Comparison of ENCODE assay signal across 1 cellular context in genomic region chr20:35284992-35285805, GRCh38.
TF ChIP-seq lines count a peak whose summit lies in the region.

No MANE protein-coding gene starts in this region.

TF ChIP-seq in HepG2, 621 proteins besides CTCF, POLR2A, EP300 and RAD21 (continued from another document and continues in another):
- TF ChIP-seq RNF2 (conservative IDR thresholded peaks at IDR 0.05; ENCODE audit: low read depth) (no peak), CBFB (CRISPR knock-in tag; IDR thresholded peaks at IDR 0.05) (no peak), THRA (CRISPR knock-in tag; IDR thresholded peaks at IDR 0.05; ENCODE audit: borderline replicate concordance) (no peak; the same call in 1 of the 2 replicates), MTF2 (CRISPR knock-in tag; IDR thresholded peaks at IDR 0.05; ENCODE audit: borderline replicate concordance) (no peak), ZFY (CRISPR knock-in tag; IDR thresholded peaks at IDR 0.05) (no peak), RERE (CRISPR knock-in tag; IDR thresholded peaks at IDR 0.05; ENCODE audit: low read depth) (0 out of 2 replicates have a peak, but pooled peaks have one; percentile 17), ZNF776 (CRISPR knock-in tag; IDR thresholded peaks at IDR 0.05) (no peak; the same call in 1 of the 2 replicates), RFXANK (CRISPR knock-in tag; IDR thresholded peaks at IDR 0.05) (no peak), ZNF598 (CRISPR knock-in tag; IDR thresholded peaks at IDR 0.05; ENCODE audit: borderline replicate concordance) (peak; percentile 29), CAMTA2 (CRISPR knock-in tag; IDR thresholded peaks at IDR 0.05; ENCODE audit: borderline replicate concordance) (peak; percentile 94; the same call in 1 of the 2 replicates), YY1 (IDR thresholded peaks at IDR 0.05; ENCODE audit: insufficient read depth, insufficient replicate concordance, low read depth, low read length) (no peak), ZNF275 (CRISPR knock-in tag; IDR thresholded peaks at IDR 0.05; ENCODE audit: borderline replicate concordance) (peak; percentile 61; the same call in 1 of the 2 replicates), ZNF281 (CRISPR knock-in tag; IDR thresholded peaks at IDR 0.05; ENCODE audit: borderline replicate concordance) (no peak), HDAC6 (IDR thresholded peaks at IDR 0.05; ENCODE audit: low read depth, low read length) (no peak), ZNF770 (CRISPR knock-in tag; IDR thresholded peaks at IDR 0.05) (peak; percentile 30; the same call in 1 of the 2 replicates), ZNF7 (CRISPR knock-in tag; IDR thresholded peaks at IDR 0.05) (no peak), FOSL1 (CRISPR knock-in tag; IDR thresholded peaks at IDR 0.05; ENCODE audit: borderline replicate concordance) (no peak), ZNF567 (CRISPR knock-in tag; IDR thresholded peaks at IDR 0.05; ENCODE audit: borderline replicate concordance) (no peak; the same call in 1 of the 2 replicates), MNT (IDR thresholded peaks at IDR 0.05) (no peak), YEATS2 (CRISPR knock-in tag; IDR thresholded peaks at IDR 0.05; ENCODE audit: borderline replicate concordance) (no peak), ZNF264 (CRISPR knock-in tag; IDR thresholded peaks at IDR 0.05) (no peak; the same call in 1 of the 2 replicates), PHF5A (CRISPR knock-in tag; IDR thresholded peaks at IDR 0.05; ENCODE audit: low read depth, unreplicated experiment) (no peak), KDM5A (IDR thresholded peaks at IDR 0.05; ENCODE audit: borderline replicate concordance, low read length) (no peak), MTERF4 (CRISPR knock-in tag; IDR thresholded peaks at IDR 0.05) (no peak), ZBED4 (CRISPR knock-in tag; IDR thresholded peaks at IDR 0.05; ENCODE audit: borderline replicate concordance) (no peak), SUZ12 (IDR thresholded peaks at IDR 0.05; ENCODE audit: low read depth, low read length) (no peak), ZNF232 (CRISPR knock-in tag; IDR thresholded peaks at IDR 0.05; ENCODE audit: borderline replicate concordance) (no peak), ZNF691 (CRISPR knock-in tag; IDR thresholded peaks at IDR 0.05; ENCODE audit: borderline replicate concordance, low read depth) (no peak), TEF (CRISPR knock-in tag; IDR thresholded peaks at IDR 0.05) (no peak), ZNF564 (CRISPR knock-in tag; IDR thresholded peaks at IDR 0.05) (0 out of 2 replicates have a peak, but pooled peaks have one; percentile 7), SAP130 (CRISPR knock-in tag; IDR thresholded peaks at IDR 0.05; ENCODE audit: low read depth) (peak; percentile 4; the same call in 1 of the 2 replicates), SRF (IDR thresholded peaks at IDR 0.05; ENCODE audit: low read depth, low read length) (no peak), NR2F1 (CRISPR knock-in tag; IDR thresholded peaks at IDR 0.05) (no peak), JDP2 (CRISPR knock-in tag; IDR thresholded peaks at IDR 0.05; ENCODE audit: borderline replicate concordance) (peak; percentile 3; the same call in 1 of the 2 replicates)
